ENCODE assay signal across 22 cellular contexts in genomic region chr3:169266986-169267385, GRCh38.
"Had no signal": no experiment of that assay in that cellular context is flagged by ENCODE, and none has a peak within 500 bp of the region (broad histone marks: within the 10 kb centered on the region; RNA-seq: fewer than 3 reads in every experiment).

No MANE protein-coding gene starts in this region.

- H3K4me1 ChIP-seq: SJSA1 had no signal

- DNase-seq: KBM-7, MV-4-11, NCI-H1048, NCI-H1105, NCI-H1417, NCI-H1436 treated with DMSO at 0.1 percent for 48 hours, NCI-H1694, NCI-H1930, NCI-H2081, NCI-H2107, NCI-H2227 treated with DMSO at 0.1 percent for 48 hours, NCI-H446, NCI-H510A, NCI-H524 treated with DMSO at 0.1 percent for 48 hours, NCI-H69, NCI-H774, Right ventricle myocardium superior, RPMI8226, SIG-M5 had no signal

- H3K27ac ChIP-seq: SJSA1, SK-N-MC had no signal

- H3K36me3 ChIP-seq: SJSA1 had no signal

- H3K4me1 Mint-ChIP-seq: IgD-negative memory B cell had no signal

- H3K9me3 Mint-ChIP-seq: IgD-negative memory B cell had no signal

- H3K27ac Mint-ChIP-seq: IgD-negative memory B cell had no signal

- H3K4me3 ChIP-seq: SJSA1, SK-N-MC had no signal

- H3K9me3 ChIP-seq: SJSA1 had no signal

- H3K27me3 ChIP-seq: SJSA1 had no signal

- H3K4me3 Mint-ChIP-seq: IgD-negative memory B cell had no signal

- H3K27me3 Mint-ChIP-seq: IgD-negative memory B cell had no signal
